1 cellular context compared by ENCODE assay signal in the genomic region with DNA sequence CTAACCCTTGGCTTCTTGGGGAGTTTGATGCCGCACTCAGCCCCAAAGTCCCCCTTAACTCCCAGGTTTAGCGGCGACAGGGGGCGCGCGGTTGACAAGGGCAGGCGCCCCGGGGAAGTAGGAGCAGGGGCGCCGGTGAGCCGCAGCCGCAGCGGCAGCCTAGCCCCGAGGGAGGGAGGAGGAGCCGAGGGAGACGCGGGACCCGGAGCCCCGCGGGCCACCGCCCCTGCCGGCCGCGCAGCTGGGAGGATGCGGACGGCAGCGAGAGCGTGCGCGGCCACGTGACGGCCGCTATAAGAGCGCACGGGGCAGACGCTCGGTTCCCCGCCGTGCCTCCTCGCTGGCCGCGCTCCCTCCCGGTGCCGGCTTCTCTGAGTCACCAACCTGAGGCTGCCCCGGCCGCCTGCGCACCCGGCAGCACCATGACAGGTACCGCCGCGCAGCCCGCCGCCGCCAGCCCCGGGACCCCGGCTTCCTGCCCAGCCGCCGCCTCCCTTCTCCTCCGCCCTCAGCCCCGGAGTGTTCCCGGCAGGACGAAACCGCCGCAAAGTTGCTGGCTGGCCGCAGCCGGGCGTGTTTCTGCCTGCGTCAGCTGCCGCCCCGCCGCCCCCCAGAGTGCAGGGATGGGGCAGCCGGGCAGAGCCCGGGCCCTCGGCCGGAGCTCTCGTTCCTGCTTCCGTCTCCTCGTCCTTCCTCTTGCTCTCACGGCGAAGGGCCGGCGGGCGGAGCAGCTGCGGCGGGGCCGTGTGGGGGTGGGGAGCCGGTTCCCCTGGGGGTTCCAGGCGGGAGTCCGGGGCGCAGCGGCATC.
TF ChIP-seq lines count a peak whose summit lies in the region.

A gene (plus strand): TSS at position 322 of the 808 bp plus-strand sequence. CDS start 101 bp downstream, at position 423.

TF ChIP-seq in HepG2, 621 proteins besides CTCF, POLR2A, EP300 and RAD21 (continued from another document and continues in another):
- TF ChIP-seq, protein P1, sequence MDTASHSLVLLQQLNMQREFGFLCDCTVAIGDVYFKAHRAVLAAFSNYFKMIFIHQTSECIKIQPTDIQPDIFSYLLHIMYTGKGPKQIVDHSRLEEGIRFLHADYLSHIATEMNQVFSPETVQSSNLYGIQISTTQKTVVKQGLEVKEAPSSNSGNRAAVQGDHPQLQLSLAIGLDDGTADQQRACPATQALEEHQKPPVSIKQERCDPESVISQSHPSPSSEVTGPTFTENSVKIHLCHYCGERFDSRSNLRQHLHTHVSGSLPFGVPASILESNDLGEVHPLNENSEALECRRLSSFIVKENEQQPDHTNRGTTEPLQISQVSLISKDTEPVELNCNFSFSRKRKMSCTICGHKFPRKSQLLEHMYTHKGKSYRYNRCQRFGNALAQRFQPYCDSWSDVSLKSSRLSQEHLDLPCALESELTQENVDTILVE (CRISPR knock-in tag; IDR thresholded peaks at IDR 0.05): peak; percentile 63; the same call in 1 of the 2 replicates
- TF ChIP-seq ZFP90 (CRISPR knock-in tag; IDR thresholded peaks at IDR 0.05; ENCODE audit: borderline replicate concordance) (peak; percentile 51; the same call in 1 of the 2 replicates), EED (CRISPR knock-in tag; IDR thresholded peaks at IDR 0.05) (peak; percentile 93), HNRNPK (IDR thresholded peaks at IDR 0.05; ENCODE audit: low read depth, low read length, poor library complexity, severe bottlenecking) (peak; percentile 63), NFKB2 (CRISPR knock-in tag; IDR thresholded peaks at IDR 0.05; ENCODE audit: borderline replicate concordance) (peak; percentile 79; the same call in 1 of the 2 replicates), SATB2 (CRISPR knock-in tag; IDR thresholded peaks at IDR 0.05) (0 out of 2 replicates have a peak, but pooled peaks have one; percentile 56), ZNF260 (CRISPR knock-in tag; IDR thresholded peaks at IDR 0.05; ENCODE audit: borderline replicate concordance, low read depth) (no peak), REXO4 (CRISPR knock-in tag; IDR thresholded peaks at IDR 0.05; ENCODE audit: borderline replicate concordance) (no peak), ARNTL (CRISPR knock-in tag; IDR thresholded peaks at IDR 0.05) (peak; percentile 99), PHF21A (CRISPR knock-in tag; IDR thresholded peaks at IDR 0.05) (peak; percentile 74; the same call in 1 of the 2 replicates), HDAC1 (CRISPR knock-in tag; IDR thresholded peaks at IDR 0.05) (peak; percentile 52; the same call in 1 of the 2 replicates), NPAS2 (CRISPR knock-in tag; IDR thresholded peaks at IDR 0.05; ENCODE audit: borderline replicate concordance) (0 out of 2 replicates have a peak, but pooled peaks have one; percentile 91), KDM2A (CRISPR knock-in tag; IDR thresholded peaks at IDR 0.05; ENCODE audit: borderline replicate concordance, low read depth) (0 out of 2 replicates have a peak, but pooled peaks have one; percentile 72), PAWR (CRISPR knock-in tag; IDR thresholded peaks at IDR 0.05; ENCODE audit: borderline replicate concordance) (no peak)
- TF ChIP-seq, protein P2, sequence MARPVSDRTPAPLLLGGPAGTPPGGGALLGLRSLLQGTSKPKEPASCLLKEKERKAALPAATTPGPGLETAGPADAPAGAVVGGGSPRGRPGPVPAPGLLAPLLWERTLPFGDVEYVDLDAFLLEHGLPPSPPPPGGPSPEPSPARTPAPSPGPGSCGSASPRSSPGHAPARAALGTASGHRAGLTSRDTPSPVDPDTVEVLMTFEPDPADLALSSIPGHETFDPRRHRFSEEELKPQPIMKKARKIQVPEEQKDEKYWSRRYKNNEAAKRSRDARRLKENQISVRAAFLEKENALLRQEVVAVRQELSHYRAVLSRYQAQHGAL (CRISPR knock-in tag; IDR thresholded peaks at IDR 0.05; ENCODE audit: not compliant biosample characterization): peak; percentile 68
- TF ChIP-seq, protein P3, sequence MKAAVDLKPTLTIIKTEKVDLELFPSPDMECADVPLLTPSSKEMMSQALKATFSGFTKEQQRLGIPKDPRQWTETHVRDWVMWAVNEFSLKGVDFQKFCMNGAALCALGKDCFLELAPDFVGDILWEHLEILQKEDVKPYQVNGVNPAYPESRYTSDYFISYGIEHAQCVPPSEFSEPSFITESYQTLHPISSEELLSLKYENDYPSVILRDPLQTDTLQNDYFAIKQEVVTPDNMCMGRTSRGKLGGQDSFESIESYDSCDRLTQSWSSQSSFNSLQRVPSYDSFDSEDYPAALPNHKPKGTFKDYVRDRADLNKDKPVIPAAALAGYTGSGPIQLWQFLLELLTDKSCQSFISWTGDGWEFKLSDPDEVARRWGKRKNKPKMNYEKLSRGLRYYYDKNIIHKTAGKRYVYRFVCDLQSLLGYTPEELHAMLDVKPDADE (CRISPR knock-in tag; IDR thresholded peaks at IDR 0.05): 0 out of 2 replicates have a peak, but pooled peaks have one; percentile 57
- TF ChIP-seq, protein P4, sequence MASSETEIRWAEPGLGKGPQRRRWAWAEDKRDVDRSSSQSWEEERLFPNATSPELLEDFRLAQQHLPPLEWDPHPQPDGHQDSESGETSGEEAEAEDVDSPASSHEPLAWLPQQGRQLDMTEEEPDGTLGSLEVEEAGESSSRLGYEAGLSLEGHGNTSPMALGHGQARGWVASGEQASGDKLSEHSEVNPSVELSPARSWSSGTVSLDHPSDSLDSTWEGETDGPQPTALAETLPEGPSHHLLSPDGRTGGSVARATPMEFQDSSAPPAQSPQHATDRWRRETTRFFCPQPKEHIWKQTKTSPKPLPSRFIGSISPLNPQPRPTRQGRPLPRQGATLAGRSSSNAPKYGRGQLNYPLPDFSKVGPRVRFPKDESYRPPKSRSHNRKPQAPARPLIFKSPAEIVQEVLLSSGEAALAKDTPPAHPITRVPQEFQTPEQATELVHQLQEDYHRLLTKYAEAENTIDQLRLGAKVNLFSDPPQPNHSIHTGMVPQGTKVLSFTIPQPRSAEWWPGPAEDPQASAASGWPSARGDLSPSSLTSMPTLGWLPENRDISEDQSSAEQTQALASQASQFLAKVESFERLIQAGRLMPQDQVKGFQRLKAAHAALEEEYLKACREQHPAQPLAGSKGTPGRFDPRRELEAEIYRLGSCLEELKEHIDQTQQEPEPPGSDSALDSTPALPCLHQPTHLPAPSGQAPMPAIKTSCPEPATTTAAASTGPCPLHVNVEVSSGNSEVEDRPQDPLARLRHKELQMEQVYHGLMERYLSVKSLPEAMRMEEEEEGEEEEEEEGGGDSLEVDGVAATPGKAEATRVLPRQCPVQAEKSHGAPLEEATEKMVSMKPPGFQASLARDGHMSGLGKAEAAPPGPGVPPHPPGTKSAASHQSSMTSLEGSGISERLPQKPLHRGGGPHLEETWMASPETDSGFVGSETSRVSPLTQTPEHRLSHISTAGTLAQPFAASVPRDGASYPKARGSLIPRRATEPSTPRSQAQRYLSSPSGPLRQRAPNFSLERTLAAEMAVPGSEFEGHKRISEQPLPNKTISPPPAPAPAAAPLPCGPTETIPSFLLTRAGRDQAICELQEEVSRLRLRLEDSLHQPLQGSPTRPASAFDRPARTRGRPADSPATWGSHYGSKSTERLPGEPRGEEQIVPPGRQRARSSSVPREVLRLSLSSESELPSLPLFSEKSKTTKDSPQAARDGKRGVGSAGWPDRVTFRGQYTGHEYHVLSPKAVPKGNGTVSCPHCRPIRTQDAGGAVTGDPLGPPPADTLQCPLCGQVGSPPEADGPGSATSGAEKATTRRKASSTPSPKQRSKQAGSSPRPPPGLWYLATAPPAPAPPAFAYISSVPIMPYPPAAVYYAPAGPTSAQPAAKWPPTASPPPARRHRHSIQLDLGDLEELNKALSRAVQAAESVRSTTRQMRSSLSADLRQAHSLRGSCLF (CRISPR knock-in tag; IDR thresholded peaks at IDR 0.05; ENCODE audit: borderline replicate concordance): no peak
- TF ChIP-seq, protein P5, sequence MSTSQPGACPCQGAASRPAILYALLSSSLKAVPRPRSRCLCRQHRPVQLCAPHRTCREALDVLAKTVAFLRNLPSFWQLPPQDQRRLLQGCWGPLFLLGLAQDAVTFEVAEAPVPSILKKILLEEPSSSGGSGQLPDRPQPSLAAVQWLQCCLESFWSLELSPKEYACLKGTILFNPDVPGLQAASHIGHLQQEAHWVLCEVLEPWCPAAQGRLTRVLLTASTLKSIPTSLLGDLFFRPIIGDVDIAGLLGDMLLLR (CRISPR knock-in tag; IDR thresholded peaks at IDR 0.05): peak; percentile 76; the same call in 1 of the 2 replicates
- TF ChIP-seq, protein P6, sequence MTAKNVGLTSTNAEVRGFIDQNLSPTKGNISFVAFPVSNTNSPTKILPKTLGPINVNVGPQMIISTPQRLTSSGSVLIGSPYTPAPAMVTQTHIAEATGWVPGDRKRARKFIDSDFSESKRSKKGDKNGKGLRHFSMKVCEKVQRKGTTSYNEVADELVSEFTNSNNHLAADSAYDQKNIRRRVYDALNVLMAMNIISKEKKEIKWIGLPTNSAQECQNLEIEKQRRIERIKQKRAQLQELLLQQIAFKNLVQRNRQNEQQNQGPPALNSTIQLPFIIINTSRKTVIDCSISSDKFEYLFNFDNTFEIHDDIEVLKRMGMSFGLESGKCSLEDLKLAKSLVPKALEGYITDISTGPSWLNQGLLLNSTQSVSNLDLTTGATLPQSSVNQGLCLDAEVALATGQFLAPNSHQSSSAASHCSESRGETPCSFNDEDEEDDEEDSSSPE (CRISPR knock-in tag; IDR thresholded peaks at IDR 0.05): peak; percentile 56
- TF ChIP-seq, protein P7, sequence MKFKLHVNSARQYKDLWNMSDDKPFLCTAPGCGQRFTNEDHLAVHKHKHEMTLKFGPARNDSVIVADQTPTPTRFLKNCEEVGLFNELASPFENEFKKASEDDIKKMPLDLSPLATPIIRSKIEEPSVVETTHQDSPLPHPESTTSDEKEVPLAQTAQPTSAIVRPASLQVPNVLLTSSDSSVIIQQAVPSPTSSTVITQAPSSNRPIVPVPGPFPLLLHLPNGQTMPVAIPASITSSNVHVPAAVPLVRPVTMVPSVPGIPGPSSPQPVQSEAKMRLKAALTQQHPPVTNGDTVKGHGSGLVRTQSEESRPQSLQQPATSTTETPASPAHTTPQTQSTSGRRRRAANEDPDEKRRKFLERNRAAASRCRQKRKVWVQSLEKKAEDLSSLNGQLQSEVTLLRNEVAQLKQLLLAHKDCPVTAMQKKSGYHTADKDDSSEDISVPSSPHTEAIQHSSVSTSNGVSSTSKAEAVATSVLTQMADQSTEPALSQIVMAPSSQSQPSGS (CRISPR knock-in tag; IDR thresholded peaks at IDR 0.05): no peak
- TF ChIP-seq, protein P8, sequence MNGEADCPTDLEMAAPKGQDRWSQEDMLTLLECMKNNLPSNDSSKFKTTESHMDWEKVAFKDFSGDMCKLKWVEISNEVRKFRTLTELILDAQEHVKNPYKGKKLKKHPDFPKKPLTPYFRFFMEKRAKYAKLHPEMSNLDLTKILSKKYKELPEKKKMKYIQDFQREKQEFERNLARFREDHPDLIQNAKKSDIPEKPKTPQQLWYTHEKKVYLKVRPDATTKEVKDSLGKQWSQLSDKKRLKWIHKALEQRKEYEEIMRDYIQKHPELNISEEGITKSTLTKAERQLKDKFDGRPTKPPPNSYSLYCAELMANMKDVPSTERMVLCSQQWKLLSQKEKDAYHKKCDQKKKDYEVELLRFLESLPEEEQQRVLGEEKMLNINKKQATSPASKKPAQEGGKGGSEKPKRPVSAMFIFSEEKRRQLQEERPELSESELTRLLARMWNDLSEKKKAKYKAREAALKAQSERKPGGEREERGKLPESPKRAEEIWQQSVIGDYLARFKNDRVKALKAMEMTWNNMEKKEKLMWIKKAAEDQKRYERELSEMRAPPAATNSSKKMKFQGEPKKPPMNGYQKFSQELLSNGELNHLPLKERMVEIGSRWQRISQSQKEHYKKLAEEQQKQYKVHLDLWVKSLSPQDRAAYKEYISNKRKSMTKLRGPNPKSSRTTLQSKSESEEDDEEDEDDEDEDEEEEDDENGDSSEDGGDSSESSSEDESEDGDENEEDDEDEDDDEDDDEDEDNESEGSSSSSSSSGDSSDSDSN (CRISPR knock-in tag; IDR thresholded peaks at IDR 0.05): peak; percentile 95
- TF ChIP-seq, protein P9, sequence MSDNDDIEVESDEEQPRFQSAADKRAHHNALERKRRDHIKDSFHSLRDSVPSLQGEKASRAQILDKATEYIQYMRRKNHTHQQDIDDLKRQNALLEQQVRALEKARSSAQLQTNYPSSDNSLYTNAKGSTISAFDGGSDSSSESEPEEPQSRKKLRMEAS (IDR thresholded peaks at IDR 0.05): peak; percentile 95
- TF ChIP-seq, protein P10, sequence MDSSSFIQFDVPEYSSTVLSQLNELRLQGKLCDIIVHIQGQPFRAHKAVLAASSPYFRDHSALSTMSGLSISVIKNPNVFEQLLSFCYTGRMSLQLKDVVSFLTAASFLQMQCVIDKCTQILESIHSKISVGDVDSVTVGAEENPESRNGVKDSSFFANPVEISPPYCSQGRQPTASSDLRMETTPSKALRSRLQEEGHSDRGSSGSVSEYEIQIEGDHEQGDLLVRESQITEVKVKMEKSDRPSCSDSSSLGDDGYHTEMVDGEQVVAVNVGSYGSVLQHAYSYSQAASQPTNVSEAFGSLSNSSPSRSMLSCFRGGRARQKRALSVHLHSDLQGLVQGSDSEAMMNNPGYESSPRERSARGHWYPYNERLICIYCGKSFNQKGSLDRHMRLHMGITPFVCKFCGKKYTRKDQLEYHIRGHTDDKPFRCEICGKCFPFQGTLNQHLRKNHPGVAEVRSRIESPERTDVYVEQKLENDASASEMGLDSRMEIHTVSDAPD (CRISPR knock-in tag; IDR thresholded peaks at IDR 0.05): no peak
- TF ChIP-seq, protein P11, sequence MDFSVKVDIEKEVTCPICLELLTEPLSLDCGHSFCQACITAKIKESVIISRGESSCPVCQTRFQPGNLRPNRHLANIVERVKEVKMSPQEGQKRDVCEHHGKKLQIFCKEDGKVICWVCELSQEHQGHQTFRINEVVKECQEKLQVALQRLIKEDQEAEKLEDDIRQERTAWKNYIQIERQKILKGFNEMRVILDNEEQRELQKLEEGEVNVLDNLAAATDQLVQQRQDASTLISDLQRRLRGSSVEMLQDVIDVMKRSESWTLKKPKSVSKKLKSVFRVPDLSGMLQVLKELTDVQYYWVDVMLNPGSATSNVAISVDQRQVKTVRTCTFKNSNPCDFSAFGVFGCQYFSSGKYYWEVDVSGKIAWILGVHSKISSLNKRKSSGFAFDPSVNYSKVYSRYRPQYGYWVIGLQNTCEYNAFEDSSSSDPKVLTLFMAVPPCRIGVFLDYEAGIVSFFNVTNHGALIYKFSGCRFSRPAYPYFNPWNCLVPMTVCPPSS (IDR thresholded peaks at IDR 0.05): no peak
- TF ChIP-seq, protein P12, sequence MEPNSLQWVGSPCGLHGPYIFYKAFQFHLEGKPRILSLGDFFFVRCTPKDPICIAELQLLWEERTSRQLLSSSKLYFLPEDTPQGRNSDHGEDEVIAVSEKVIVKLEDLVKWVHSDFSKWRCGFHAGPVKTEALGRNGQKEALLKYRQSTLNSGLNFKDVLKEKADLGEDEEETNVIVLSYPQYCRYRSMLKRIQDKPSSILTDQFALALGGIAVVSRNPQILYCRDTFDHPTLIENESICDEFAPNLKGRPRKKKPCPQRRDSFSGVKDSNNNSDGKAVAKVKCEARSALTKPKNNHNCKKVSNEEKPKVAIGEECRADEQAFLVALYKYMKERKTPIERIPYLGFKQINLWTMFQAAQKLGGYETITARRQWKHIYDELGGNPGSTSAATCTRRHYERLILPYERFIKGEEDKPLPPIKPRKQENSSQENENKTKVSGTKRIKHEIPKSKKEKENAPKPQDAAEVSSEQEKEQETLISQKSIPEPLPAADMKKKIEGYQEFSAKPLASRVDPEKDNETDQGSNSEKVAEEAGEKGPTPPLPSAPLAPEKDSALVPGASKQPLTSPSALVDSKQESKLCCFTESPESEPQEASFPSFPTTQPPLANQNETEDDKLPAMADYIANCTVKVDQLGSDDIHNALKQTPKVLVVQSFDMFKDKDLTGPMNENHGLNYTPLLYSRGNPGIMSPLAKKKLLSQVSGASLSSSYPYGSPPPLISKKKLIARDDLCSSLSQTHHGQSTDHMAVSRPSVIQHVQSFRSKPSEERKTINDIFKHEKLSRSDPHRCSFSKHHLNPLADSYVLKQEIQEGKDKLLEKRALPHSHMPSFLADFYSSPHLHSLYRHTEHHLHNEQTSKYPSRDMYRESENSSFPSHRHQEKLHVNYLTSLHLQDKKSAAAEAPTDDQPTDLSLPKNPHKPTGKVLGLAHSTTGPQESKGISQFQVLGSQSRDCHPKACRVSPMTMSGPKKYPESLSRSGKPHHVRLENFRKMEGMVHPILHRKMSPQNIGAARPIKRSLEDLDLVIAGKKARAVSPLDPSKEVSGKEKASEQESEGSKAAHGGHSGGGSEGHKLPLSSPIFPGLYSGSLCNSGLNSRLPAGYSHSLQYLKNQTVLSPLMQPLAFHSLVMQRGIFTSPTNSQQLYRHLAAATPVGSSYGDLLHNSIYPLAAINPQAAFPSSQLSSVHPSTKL (CRISPR knock-in tag; IDR thresholded peaks at IDR 0.05): peak; percentile 52; the same call in 1 of the 2 replicates
